Comparison of ENCODE assay signal across 8 cellular contexts in the genomic region with DNA sequence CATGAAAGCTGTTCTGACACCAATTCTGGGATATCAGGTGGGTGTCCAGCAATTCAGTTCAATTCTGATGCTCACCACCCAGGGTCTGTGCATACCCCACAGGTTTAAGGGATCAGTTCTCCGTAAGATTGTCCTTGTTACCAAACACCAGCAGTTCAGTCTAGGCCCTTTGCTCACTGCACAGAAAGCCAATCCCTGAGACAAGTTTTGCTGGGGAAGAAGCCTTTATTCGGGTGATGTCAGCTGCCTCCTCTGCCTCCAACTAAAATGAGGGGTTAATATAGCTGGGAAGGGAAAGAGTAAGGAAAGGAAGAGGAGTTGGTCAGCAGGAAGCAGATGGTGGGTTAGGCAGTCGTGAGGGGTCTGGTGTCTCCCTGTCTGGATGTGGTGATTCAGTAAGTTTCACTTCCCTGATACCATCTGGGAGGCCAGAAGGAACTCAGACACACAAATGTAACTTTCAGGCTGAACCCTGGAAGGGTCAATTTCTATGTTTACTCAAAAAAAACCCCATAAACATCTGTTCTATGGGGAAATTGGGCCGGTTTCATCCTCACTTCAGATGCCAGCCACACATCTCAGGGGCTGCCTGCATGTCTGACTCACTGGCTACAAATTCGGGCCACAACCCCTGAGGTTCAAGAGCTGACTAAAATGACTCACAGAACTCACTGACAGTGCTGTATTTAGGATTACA.
DNase-seq lines count a peak whose midpoint lies in the region; ATAC-seq and TF ChIP-seq lines count a peak whose summit lies in the region.

No MANE protein-coding gene starts in this region.

- TF ChIP-seq POLR2A in vagina (IDR thresholded peaks at IDR 0.05) (no peak), sigmoid colon (IDR thresholded peaks at IDR 0.05) (no peak)

- POLR2A ChIA-PET in CD4-positive, alpha-beta memory T cell (lab: Charles Lee; ENCODE audit: partially characterized antibody) = no interaction called here

- H3K27ac Mint-ChIP-seq in CD4-positive, alpha-beta memory T cell = no peak overlapping the region

- H3K36me3 ChIP-seq in vagina (no peaks in the 10 kb centered on the region), sigmoid colon (no peaks in the 10 kb centered on the region)
- H3K36me3 ChIP-seq in CD4-positive, alpha-beta memory T cell (ENCODE audit: insufficient read depth, low read length) = no peaks in the 10 kb centered on the region

- CTCF ChIA-PET in CD4-positive, alpha-beta memory T cell (lab: Charles Lee; ENCODE audit: partially characterized antibody) = no interaction called here

- peaks cover 7 to 22% of the 10 kb centered on the region in 2 donors for H3K27me3 Mint-ChIP-seq in CD4-positive, alpha-beta memory T cell

- no peak for TF ChIP-seq EP300 in sigmoid colon (IDR thresholded peaks at IDR 0.05)

- intact Hi-C loops in left cardiac atrium (cut with DNase I) = no loop called here
- intact Hi-C loops in cardiac septum (cut with DNase I) = no loop called here
- intact Hi-C loops in vagina (cut with DNase I) = no loop called here
- intact Hi-C loops in CD4-positive, alpha-beta memory T cell (cut with micrococcal nuclease) = no loop called here
- intact Hi-C loops in sigmoid colon (cut with DNase I) = no loop called here

- H3K27me3 ChIP-seq in vagina (no peaks in the 10 kb centered on the region), sigmoid colon (peaks cover 0 to 4% (median 0%) of the 10 kb centered on the region in 3 donors)
- no peaks in the 10 kb centered on the region for H3K27me3 ChIP-seq in CD4-positive, alpha-beta memory T cell (ENCODE audit: insufficient read depth, low read length)

- H3K4me3 Mint-ChIP-seq in CD4-positive, alpha-beta memory T cell = no peak overlapping the region

- whole genome bisulfite sequencing in sigmoid colon, 2 donors = 60 to 73% methylated on average over 5 of the region's 5 CpGs

- H3K9me3 ChIP-seq in vagina = no peaks in the 10 kb centered on the region
- H3K9me3 ChIP-seq in CD4-positive, alpha-beta memory T cell (ENCODE audit: control insufficient read depth in 1 of 2, low read length in 2 of 2) = no peaks in the 10 kb centered on the region
- H3K9me3 ChIP-seq in sigmoid colon = no peaks in the 10 kb centered on the region

- peak overlapping the region; percentile 51 for H3K27ac ChIP-seq in vagina
- no peak overlapping the region for H3K27ac ChIP-seq in CD4-positive, alpha-beta memory T cell (ENCODE audit: low read depth, low read length)
- H3K27ac ChIP-seq in sigmoid colon = no peak overlapping the region

- H3K4me3 ChIP-seq in vagina (no peak overlapping the region), sigmoid colon (no peak overlapping the region)
- no peak overlapping the region for H3K4me3 ChIP-seq in CD4-positive, alpha-beta memory T cell (ENCODE audit: low read length in 2 of 2)

- peak; percentile 31 for DNase-seq in left cardiac atrium
- no peak for DNase-seq in cardiac septum (ENCODE audit: low spot score)
- peak; percentile 55 to 74 for DNase-seq in NOMO-1 (lab: John Stamatoyannopoulos, UW; ENCODE audit: unreplicated experiment in 2 of 2)
- DNase-seq in germinal center (ENCODE audit: low spot score) = peak; percentile 32
- no peak for DNase-seq in vagina (ENCODE audit: extremely low spot score in 2 of 2)
- no peak for DNase-seq in CD4-positive, alpha-beta memory T cell
- DNase-seq in sigmoid colon = no peak
- no peak for DNase-seq in COLO668 (lab: John Stamatoyannopoulos, UW; ENCODE audit: unreplicated experiment)

- peak in 1 of 2 donors; percentile 88 for ATAC-seq in left cardiac atrium

- H3K4me1 ChIP-seq in vagina (peaks cover 38% of the 10 kb centered on the region), sigmoid colon (no peaks in the 10 kb centered on the region)
- H3K4me1 ChIP-seq in CD4-positive, alpha-beta memory T cell (ENCODE audit: insufficient read depth, low read length) = no peaks in the 10 kb centered on the region

- H3K9me3 Mint-ChIP-seq in CD4-positive, alpha-beta memory T cell = no peaks in the 10 kb centered on the region

- TF ChIP-seq CTCF in vagina (IDR thresholded peaks at IDR 0.05) = no peak
- no peak for TF ChIP-seq CTCF in sigmoid colon (IDR thresholded peaks at IDR 0.05)

- H3K4me1 Mint-ChIP-seq in CD4-positive, alpha-beta memory T cell = peaks cover 0 to 10% (median 7%) of the 10 kb centered on the region in 4 donors

- H3K36me3 Mint-ChIP-seq in CD4-positive, alpha-beta memory T cell = no peaks in the 10 kb centered on the region

Comparison
In these comparisons a context has a peak if more than half of its experiments do, and no peak if none do; other contexts are left out.
1. DNase-seq: peak in left cardiac atrium (single experiment), NOMO-1 (2 of 2) and germinal center (single experiment); none in cardiac septum (single experiment), vagina (0 of 2), CD4-positive, alpha-beta memory T cell (0 of 5), sigmoid colon (single experiment) and COLO668 (single experiment).